9 cellular contexts compared by ENCODE assay signal in the genomic region with DNA sequence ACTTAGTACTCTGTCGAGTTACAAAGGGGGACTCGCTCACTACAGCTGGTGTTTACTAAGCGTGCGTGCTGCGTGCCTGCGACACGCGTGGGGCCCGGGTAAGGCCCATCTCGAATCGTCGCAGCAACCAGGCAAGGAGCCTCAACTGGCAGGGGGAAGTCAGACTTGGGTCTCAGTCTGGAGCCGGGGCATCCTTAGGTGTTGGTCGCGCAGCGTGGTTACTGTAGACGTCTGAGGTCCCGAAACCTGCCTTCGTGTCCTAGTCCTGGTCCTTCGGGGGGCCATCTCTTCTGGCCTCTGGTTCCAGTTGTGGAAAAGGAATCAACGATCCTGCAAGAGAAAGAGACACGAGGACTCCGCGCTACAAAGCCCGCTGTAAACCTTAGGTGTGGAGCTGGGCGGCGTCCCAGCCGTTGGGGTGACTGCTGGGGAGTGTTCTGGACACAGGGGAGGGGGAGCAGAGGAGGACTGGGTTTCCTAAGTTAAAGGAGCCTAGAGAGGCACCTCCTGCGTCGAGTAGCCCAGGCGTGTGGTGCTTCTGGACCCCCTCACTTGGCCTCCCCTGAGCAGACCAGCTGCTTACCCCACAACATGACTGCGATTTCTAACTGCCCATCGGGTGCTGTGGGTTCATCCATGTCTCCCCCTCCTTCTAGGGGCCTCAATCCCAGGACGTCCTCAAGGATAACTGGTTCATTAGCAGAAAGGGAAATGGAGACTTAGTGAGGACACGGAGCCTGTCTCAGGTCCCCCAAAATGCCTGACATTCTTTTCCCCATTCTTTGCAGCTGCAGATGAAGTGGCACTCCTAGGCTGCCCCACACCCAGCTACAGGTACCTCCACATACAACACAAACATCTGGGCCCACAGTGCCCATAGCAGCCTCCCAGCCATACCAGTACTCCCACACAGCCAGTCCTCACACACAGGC. TPM values are rescaled to one million over a fixed set of nuclear protein-coding genes. Genes with fewer than 3 reads are reported as not detected.
DNase-seq lines count a peak whose midpoint lies in the region; ATAC-seq and TF ChIP-seq lines count a peak whose summit lies in the region.
"Had no signal": no experiment of that assay in that cellular context is flagged by ENCODE, and none has a peak within 500 bp of the region (broad histone marks: within the 10 kb centered on the region; RNA-seq: fewer than 3 reads in every experiment).

No MANE protein-coding gene starts in this region.

- POLR2A ChIA-PET in AG04450 (lab: Yijun Ruan, JAX) = no interaction called here

- DNase-seq in AG04450 (ENCODE audit: low read depth, low spot score) (no peak), esophagus muscularis mucosa (ENCODE audit: extremely low spot score) (no peak), neural crest cell (ENCODE audit: low read depth, low spot score) (no peak), cerebellar nuclear complex (lab: John Stamatoyannopoulos, UW) (no peak), kidney glomerular epithelial cell (lab: John Stamatoyannopoulos, UW) (no peak), adrenal gland (no peak)
- DNase-seq: activated naive CD4-positive, alpha-beta T cell treated with anti-CD3 and anti-CD28 coated beads, Interleukin-2, amount 50 U/mL, for 16 hours had no signal

- H3K9ac ChIP-seq in HUES64 (ENCODE audit: low read depth, low read length) = peak overlapping the region; percentile 24; the same call in 1 of the 2 replicates

- intact Hi-C loops in esophagus muscularis mucosa (cut with DNase I) (no loop called here), adrenal gland (cut with DNase I) (loop anchor here (2.0 to 10.0 kb wide), 2 partner anchors 108 to 234 kb away; a partner anchor contains a TSS)

- no peaks in the 10 kb centered on the region for H3K36me3 ChIP-seq in HUES64 (ENCODE audit: insufficient read depth, low read length)
- H3K36me3 ChIP-seq in esophagus muscularis mucosa = no peaks in the 10 kb centered on the region
- no peaks in the 10 kb centered on the region for H3K36me3 ChIP-seq in adrenal gland (replicated peaks in 1 of 2)

- peaks cover 11% of the 10 kb centered on the region for H3K4me1 Mint-ChIP-seq in neural crest cell

- peak overlapping the region; percentile 77 for H3K4me3 Mint-ChIP-seq in neural crest cell

- no peak for TF ChIP-seq CTCF in AG04450 (IDR thresholded peaks at IDR 0.05; ENCODE audit: low read depth, low read length)
- TF ChIP-seq CTCF in esophagus muscularis mucosa (IDR thresholded peaks at IDR 0.05) = no peak
- no peak for TF ChIP-seq CTCF in neural crest cell (conservative IDR thresholded peaks at IDR 0.05)
- TF ChIP-seq CTCF in adrenal gland (IDR thresholded peaks at IDR 0.05) = no peak

- H3K27me3 Mint-ChIP-seq in neural crest cell (ENCODE audit: low read depth) = peaks cover 73% of the 10 kb centered on the region

- peaks cover 6% of the 10 kb centered on the region for H3K9me3 ChIP-seq in AG04450 (ENCODE audit: control insufficient read depth, insufficient read depth, low read length)
- H3K9me3 ChIP-seq in HUES64 (ENCODE audit: insufficient read depth, low read depth, low read length) = no peaks in the 10 kb centered on the region
- H3K9me3 ChIP-seq in esophagus muscularis mucosa = no peaks in the 10 kb centered on the region
- no peaks in the 10 kb centered on the region for H3K9me3 ChIP-seq in adrenal gland (replicated peaks in 1 of 3)

- H3K4me3 ChIP-seq in AG04450 (ENCODE audit: low read depth, low read length) (peak overlapping the region; percentile 21; the same call in 1 of the 2 replicates), HUES64 (ENCODE audit: low read length) (peak overlapping the region; percentile 52), esophagus muscularis mucosa (peak overlapping the region; percentile 62 to 68 (median 65)), adrenal gland (peak overlapping the region in 2 of 4 donors; percentile 65 to 86)

- H3K36me3 Mint-ChIP-seq in neural crest cell (ENCODE audit: low read depth) = no peaks in the 10 kb centered on the region

- ATAC-seq in GM18868 (IDR thresholded peaks at IDR 0.05; ENCODE audit: unreplicated experiment) = no peak

- no peak overlapping the region for H3K27ac ChIP-seq in AG04450 (ENCODE audit: low read depth, low read length)
- no peak overlapping the region for H3K27ac ChIP-seq in HUES64 (ENCODE audit: low read depth, low read length)
- peak overlapping the region in 3 of 4 donors; percentile 68 to 70 (median 69) for H3K27ac ChIP-seq in esophagus muscularis mucosa (replicated peaks in 1 of 4)
- peak overlapping the region in 2 of 5 donors; percentile 60 to 69 for H3K27ac ChIP-seq in adrenal gland

- 10% methylated on average over 35 of the region's 35 CpGs for whole genome bisulfite sequencing in HUES64
- WGBS in esophagus muscularis mucosa = 52% methylated on average over 26 of the region's 35 CpGs
- WGBS in adrenal gland, 4 donors = 40 to 61% (median 52%) methylated on average over 16 to 35 of the region's 35 CpGs

- H3K9me3 Mint-ChIP-seq in neural crest cell = no peaks in the 10 kb centered on the region

- H3K27me3 ChIP-seq in AG04450 (ENCODE audit: control insufficient read depth, insufficient read depth, low read length) (peaks cover 60% of the 10 kb centered on the region), HUES64 (ENCODE audit: insufficient read depth, low read length) (peaks cover 72% of the 10 kb centered on the region), esophagus muscularis mucosa (peaks cover 0 to 23% (median 0%) of the 10 kb centered on the region in 4 donors), adrenal gland (no peaks in the 10 kb centered on the region)

- H3K4me1 ChIP-seq in HUES64 (ENCODE audit: insufficient read depth, low read length) = peaks cover 13% of the 10 kb centered on the region; the same call in 1 of the 2 replicates
- H3K4me1 ChIP-seq in esophagus muscularis mucosa = peaks cover 31 to 54% (median 50%) of the 10 kb centered on the region in 4 donors
- H3K4me1 ChIP-seq in adrenal gland (replicated peaks in 1 of 2) = peaks cover 25 to 42% of the 10 kb centered on the region in 2 donors

- no peak overlapping the region for H3K27ac Mint-ChIP-seq in neural crest cell (ENCODE audit: unreplicated experiment)

- TF ChIP-seq EP300 in esophagus muscularis mucosa (IDR thresholded peaks at IDR 0.05) = no peak

- CTCF ChIA-PET in AG04450 (lab: Charles Lee) = interaction anchor here (4.2 kb wide), 1 partner anchor 301 kb away, joined by 41 read pairs; no protein-coding TSS in a partner anchor

- TF ChIP-seq POLR2A in esophagus muscularis mucosa (IDR thresholded peaks at IDR 0.05; ENCODE audit: low read depth) (no peak), adrenal gland (IDR thresholded peaks at IDR 0.05) (no peak)

RNA-seq across cellular contexts. Expression of a gene that starts 4.9 kb away (rescaled TPM):
- not detected in 2 replicates for polyA plus RNA-seq in AG04450 (2011; rRNA removed)
- polyA minus RNA-seq in AG04450 (2011; rRNA and poly(A)+ RNA removed) = not detected in 2 replicates
- polyA plus RNA-seq in HUES64 (2013, experiment 1 of 2) = not detected
- polyA plus RNA-seq in HUES64 (2013, experiment 2 of 2) = 0.19 TPM
- 10 to 100 TPM in 2 of 4 donors, 1 to 10 TPM in 2; 3.7 to 11.0 (median 7.7) TPM for total RNA-seq in esophagus muscularis mucosa
- total RNA-seq in neural crest cell = 0.16 and 0.19 TPM in 2 replicates
- total RNA-seq in adrenal gland = 10 to 100 TPM; 17.9 to 88.2 (median 35.7) TPM
- 10 to 100 TPM in 1 of 3 donors, 1 to 10 TPM in 2; 3.8 to 14.1 (median 9.4) TPM for polyA plus RNA-seq in adrenal gland

Comparison
In these comparisons a context has a peak if more than half of its experiments do, and no peak if none do; other contexts are left out.
1. H3K27ac ChIP-seq: peak in esophagus muscularis mucosa (3 of 4); none in AG04450 (single experiment) and HUES64 (single experiment).